ENCODE assay signal across 19 cellular contexts in genomic region chr7:84981038-84981601, GRCh38.
DNase-seq lines count a peak whose midpoint lies in the region; ATAC-seq and TF ChIP-seq lines count a peak whose summit lies in the region.
"Had no signal": no experiment of that assay in that cellular context is flagged by ENCODE, and none has a peak within 500 bp of the region (broad histone marks: within the 10 kb centered on the region; RNA-seq: fewer than 3 reads in every experiment).

No MANE protein-coding gene starts in this region.

- TF ChIP-seq CTCF in A673 (conservative IDR thresholded peaks at IDR 0.05; ENCODE audit: low read depth, low read length): no peak
- no peak for TF ChIP-seq CTCF in GM23338 (conservative IDR thresholded peaks at IDR 0.05; ENCODE audit: low read depth in 2 of 2)

- no peak overlapping the region for H3K4me2 ChIP-seq in GM23338

- H3F3A ChIP-seq in GM23338 (replicated peaks; ENCODE audit: low read depth): no peaks in the 10 kb centered on the region

- peak; percentile 96 for DNase-seq in A673 (ENCODE audit: low spot score)
- no peak for DNase-seq in GM23338 (ENCODE audit: low spot score)
- peak; percentile 91 for DNase-seq in NCI-H69 (lab: John Stamatoyannopoulos, UW)
- peak; percentile 6 for DNase-seq in fibroblast of peridontal ligament (ENCODE audit: extremely low read depth)
- DNase-seq in activated CD8-positive, alpha-beta memory T cell treated with anti-CD3 and anti-CD28 coated beads, Interleukin-2, amount 50 U/mL, for 48 hours: no peak
- DNase-seq in head of caudate nucleus: no peak
- no peak for DNase-seq in cerebellar nuclear complex (lab: John Stamatoyannopoulos, UW)
- DNase-seq: activated CD8-positive, alpha-beta memory T cell treated with anti-CD3 and anti-CD28 coated beads, Interleukin-2, amount 50 U/mL, for 4 hours; brain microvascular endothelial cell; immature natural killer cell; left lung; NCI-H1048; NCI-H2171 treated with DMSO at 0.1 percent for 48 hours had no signal

- no peaks in the 10 kb centered on the region for H3K9me3 Mint-ChIP-seq in GM23338
- H3K9me3 Mint-ChIP-seq: T-helper 1 cell treated with Interleukin-12 subunit alpha and Interleukin-12 subunit beta and Interleukin-4 antibody, amounts not matched to agents 30 μg/mL and 1 μg/mL, for 36 hours had no signal

- CTCF ChIA-PET in A673 (lab: Charles Lee): interaction anchor here (1.0 kb wide), 1 partner anchor 50 kb away, joined by 4 read pairs; no protein-coding TSS in a partner anchor

- no peak overlapping the region for H3K4me3 ChIP-seq in A673 (ENCODE audit: low read depth, low read length, poor library complexity, severe bottlenecking)
- H3K4me3 ChIP-seq in GM23338: no peak overlapping the region
- H3K4me3 ChIP-seq: GM12878, left lung, suprapubic skin had no signal

- H3K9me2 ChIP-seq in GM23338 (ENCODE audit: insufficient read depth): peaks cover 9% of the 10 kb centered on the region

- H3K36me3 Mint-ChIP-seq in GM23338 (ENCODE audit: low read depth): no peaks in the 10 kb centered on the region; the same call in 2 of the 3 replicates

- H3K79me2 ChIP-seq in GM23338 (replicated peaks; ENCODE audit: insufficient read depth): no peaks in the 10 kb centered on the region

- POLR2A ChIA-PET in A673 (lab: Charles Lee; ENCODE audit: low non-redundant PET): no interaction called here

- peak overlapping the region; percentile 82 for H3K27ac ChIP-seq in A673 (ENCODE audit: low read depth, low read length, poor library complexity, severe bottlenecking)
- H3K27ac ChIP-seq in GM23338 (ENCODE audit: low read depth): no peak overlapping the region
- H3K27ac ChIP-seq: brain microvascular endothelial cell, left lung, neutrophil, suprapubic skin had no signal

- H2AFZ ChIP-seq in GM23338: peak overlapping the region; percentile 87; the same call in 1 of the 2 replicates

- no peaks in the 10 kb centered on the region for H4K20me1 ChIP-seq in GM23338 (replicated peaks; ENCODE audit: insufficient read depth)

- H3K36me3 ChIP-seq in A673 (ENCODE audit: insufficient read depth, low read length, poor library complexity, severe bottlenecking): no peaks in the 10 kb centered on the region
- H3K36me3 ChIP-seq in GM23338 (ENCODE audit: insufficient read depth): no peaks in the 10 kb centered on the region
- H3K36me3 ChIP-seq: brain microvascular endothelial cell, left lung, neutrophil, suprapubic skin had no signal

- peaks cover 9% of the 10 kb centered on the region for H3K4me1 Mint-ChIP-seq in GM23338
- H3K4me1 Mint-ChIP-seq: immature natural killer cell had no signal

- no peaks in the 10 kb centered on the region for H3K9me3 ChIP-seq in A673 (ENCODE audit: low read depth, low read length, poor library complexity, severe bottlenecking)
- H3K9me3 ChIP-seq: left lung, neutrophil, suprapubic skin had no signal

- H3K4me1 ChIP-seq in A673 (ENCODE audit: insufficient read depth, low read length, poor library complexity, severe bottlenecking) (peaks cover 19% of the 10 kb centered on the region), GM23338 (ENCODE audit: insufficient read depth) (no peaks in the 10 kb centered on the region)
- H3K4me1 ChIP-seq: left lung, suprapubic skin had no signal

- H3K27ac Mint-ChIP-seq in GM23338: peak overlapping the region; percentile 9
- H3K27ac Mint-ChIP-seq: dendritic cell treated with granulocyte-macrophage colony-stimulating factor and Interleukin-4, amounts not matched to agents 40 ng/mL and 50 ng/mL, for 4 days; immature natural killer cell; T-helper 1 cell treated with Interleukin-12 subunit alpha and Interleukin-12 subunit beta and Interleukin-4 antibody, amounts not matched to agents 30 μg/mL and 1 μg/mL, for 36 hours had no signal

- intact Hi-C loops in A673 (cut with micrococcal nuclease; ENCODE audit: unreplicated experiment) (no loop called here), head of caudate nucleus (cut with DNase I) (no loop called here)

- peaks cover 11% of the 10 kb centered on the region for H3K27me3 Mint-ChIP-seq in GM23338 (ENCODE audit: insufficient read depth, low read depth, poor library complexity)
- H3K27me3 Mint-ChIP-seq: dendritic cell treated with granulocyte-macrophage colony-stimulating factor and Interleukin-4, amounts not matched to agents 40 ng/mL and 50 ng/mL, for 4 days had no signal

- H3K4me3 Mint-ChIP-seq in GM23338: no peak overlapping the region
- H3K4me3 Mint-ChIP-seq: dendritic cell treated with granulocyte-macrophage colony-stimulating factor and Interleukin-4, amounts not matched to agents 40 ng/mL and 50 ng/mL, for 4 days; immature natural killer cell; T-helper 1 cell treated with Interleukin-12 subunit alpha and Interleukin-12 subunit beta and Interleukin-4 antibody, amounts not matched to agents 30 μg/mL and 1 μg/mL, for 36 hours had no signal

- H3K27me3 ChIP-seq in A673 (replicated peaks; ENCODE audit: insufficient read depth, low read depth, low read length, poor library complexity) (no peaks in the 10 kb centered on the region), GM23338 (ENCODE audit: insufficient read depth) (no peaks in the 10 kb centered on the region)
- H3K27me3 ChIP-seq: brain microvascular endothelial cell, left lung, neutrophil, suprapubic skin had no signal

- BruUV-seq in A673 (replicated peaks; lab: Mats Ljungman, UMichigan): no TSS peak

- ATAC-seq in GM23338 (no peak), HG03280 (IDR thresholded peaks at IDR 0.05; ENCODE audit: unreplicated experiment) (no peak)
- ATAC-seq: GM12878, left lung had no signal

TF ChIP-seq in GM23338, 12 proteins besides CTCF, POLR2A, EP300 and RAD21 (continues in another document):
- TF ChIP-seq EZH2phosphoT487 (IDR thresholded peaks at IDR 0.05; ENCODE audit: unreplicated experiment) (no peak), ZNF114 (CRISPR knock-in tag; IDR thresholded peaks at IDR 0.05) (no peak), CREB1 (CRISPR knock-in tag; IDR thresholded peaks at IDR 0.05; ENCODE audit: low read depth) (no peak), ZNF331 (CRISPR knock-in tag; IDR thresholded peaks at IDR 0.05; ENCODE audit: low read depth) (no peak), POLR2AphosphoS5 (IDR thresholded peaks at IDR 0.05; ENCODE audit: low read depth) (no peak), NANOG (IDR thresholded peaks at IDR 0.05; ENCODE audit: borderline replicate concordance) (no peak), REST (IDR thresholded peaks at IDR 0.05; ENCODE audit: unreplicated experiment) (no peak)
- TF ChIP-seq, protein P1, sequence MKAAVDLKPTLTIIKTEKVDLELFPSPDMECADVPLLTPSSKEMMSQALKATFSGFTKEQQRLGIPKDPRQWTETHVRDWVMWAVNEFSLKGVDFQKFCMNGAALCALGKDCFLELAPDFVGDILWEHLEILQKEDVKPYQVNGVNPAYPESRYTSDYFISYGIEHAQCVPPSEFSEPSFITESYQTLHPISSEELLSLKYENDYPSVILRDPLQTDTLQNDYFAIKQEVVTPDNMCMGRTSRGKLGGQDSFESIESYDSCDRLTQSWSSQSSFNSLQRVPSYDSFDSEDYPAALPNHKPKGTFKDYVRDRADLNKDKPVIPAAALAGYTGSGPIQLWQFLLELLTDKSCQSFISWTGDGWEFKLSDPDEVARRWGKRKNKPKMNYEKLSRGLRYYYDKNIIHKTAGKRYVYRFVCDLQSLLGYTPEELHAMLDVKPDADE (IDR thresholded peaks at IDR 0.05): no peak

Comparison
In these comparisons a context has a peak if more than half of its experiments do, and no peak if none do; other contexts are left out.
1. DNase-seq: peak in A673 (single experiment), NCI-H69 (single experiment) and fibroblast of peridontal ligament (single experiment); none in GM23338 (single experiment), activated CD8-positive, alpha-beta memory T cell treated with anti-CD3 and anti-CD28 coated beads, Interleukin-2, amount 50 U/mL, for 48 hours (single experiment), head of caudate nucleus (0 of 42) and cerebellar nuclear complex (0 of 2).